1 cellular context compared by ENCODE assay signal in the genomic region with DNA sequence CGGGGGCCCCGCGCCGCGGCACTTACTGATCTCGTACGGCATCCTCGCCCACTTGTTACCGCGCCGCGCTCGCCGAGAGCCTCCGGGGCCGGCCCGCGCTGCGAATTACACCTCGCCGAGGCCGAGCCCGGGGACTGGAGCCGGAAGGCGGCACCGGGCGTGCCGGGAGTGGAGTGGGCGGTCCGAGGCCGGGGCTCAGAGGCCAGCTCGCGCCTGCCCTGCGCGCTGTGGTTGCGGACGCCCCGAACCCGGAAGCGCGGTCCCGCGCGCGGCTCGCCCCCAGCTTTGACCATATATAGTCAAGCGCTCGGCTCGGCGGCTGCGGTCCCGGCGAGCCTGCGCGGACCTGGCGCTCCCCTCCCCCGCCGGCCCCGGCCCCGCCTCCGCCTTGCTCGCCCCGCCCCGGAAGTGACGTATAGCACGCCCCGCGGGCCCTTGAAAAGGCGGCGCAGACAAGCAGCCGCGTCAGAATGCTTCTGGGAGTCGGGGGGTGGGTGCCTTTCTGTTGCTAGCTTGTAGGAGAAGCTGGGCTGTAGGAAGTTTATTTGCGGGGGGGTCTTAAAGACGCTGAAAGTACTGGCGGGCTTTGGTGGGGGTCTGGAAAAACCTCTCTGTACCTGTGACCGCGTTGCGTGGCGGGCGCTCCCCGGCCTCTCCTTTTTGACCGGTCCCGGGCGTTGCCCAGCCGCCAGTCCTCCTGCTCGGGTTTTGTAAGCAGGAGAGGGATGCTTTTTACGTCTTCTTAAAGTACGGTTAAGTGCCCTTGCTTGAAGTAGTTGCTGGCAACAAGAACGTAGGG.
TF ChIP-seq lines count a peak whose summit lies in the region.

A gene with protein sequence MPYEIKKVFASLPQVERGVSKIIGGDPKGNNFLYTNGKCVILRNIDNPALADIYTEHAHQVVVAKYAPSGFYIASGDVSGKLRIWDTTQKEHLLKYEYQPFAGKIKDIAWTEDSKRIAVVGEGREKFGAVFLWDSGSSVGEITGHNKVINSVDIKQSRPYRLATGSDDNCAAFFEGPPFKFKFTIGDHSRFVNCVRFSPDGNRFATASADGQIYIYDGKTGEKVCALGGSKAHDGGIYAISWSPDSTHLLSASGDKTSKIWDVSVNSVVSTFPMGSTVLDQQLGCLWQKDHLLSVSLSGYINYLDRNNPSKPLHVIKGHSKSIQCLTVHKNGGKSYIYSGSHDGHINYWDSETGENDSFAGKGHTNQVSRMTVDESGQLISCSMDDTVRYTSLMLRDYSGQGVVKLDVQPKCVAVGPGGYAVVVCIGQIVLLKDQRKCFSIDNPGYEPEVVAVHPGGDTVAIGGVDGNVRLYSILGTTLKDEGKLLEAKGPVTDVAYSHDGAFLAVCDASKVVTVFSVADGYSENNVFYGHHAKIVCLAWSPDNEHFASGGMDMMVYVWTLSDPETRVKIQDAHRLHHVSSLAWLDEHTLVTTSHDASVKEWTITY (minus strand): TSS at position 175 of the 799 bp plus-strand sequence. CDS start 133 bp downstream, at position 42.

TF ChIP-seq in HepG2, 621 proteins besides CTCF, POLR2A, EP300 and RAD21 (continued from another document and continues in another):
- TF ChIP-seq, protein P1, sequence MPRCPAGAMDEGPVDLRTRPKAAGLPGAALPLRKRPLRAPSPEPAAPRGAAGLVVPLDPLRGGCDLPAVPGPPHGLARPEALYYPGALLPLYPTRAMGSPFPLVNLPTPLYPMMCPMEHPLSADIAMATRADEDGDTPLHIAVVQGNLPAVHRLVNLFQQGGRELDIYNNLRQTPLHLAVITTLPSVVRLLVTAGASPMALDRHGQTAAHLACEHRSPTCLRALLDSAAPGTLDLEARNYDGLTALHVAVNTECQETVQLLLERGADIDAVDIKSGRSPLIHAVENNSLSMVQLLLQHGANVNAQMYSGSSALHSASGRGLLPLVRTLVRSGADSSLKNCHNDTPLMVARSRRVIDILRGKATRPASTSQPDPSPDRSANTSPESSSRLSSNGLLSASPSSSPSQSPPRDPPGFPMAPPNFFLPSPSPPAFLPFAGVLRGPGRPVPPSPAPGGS (CRISPR knock-in tag; IDR thresholded peaks at IDR 0.05): 0 out of 2 replicates have a peak, but pooled peaks have one; percentile 32
- TF ChIP-seq KDM3A (CRISPR knock-in tag; IDR thresholded peaks at IDR 0.05; ENCODE audit: low read depth) (no peak), NCOR1 (IDR thresholded peaks at IDR 0.05; ENCODE audit: borderline replicate concordance, low read length) (no peak), PHF20 (CRISPR knock-in tag; IDR thresholded peaks at IDR 0.05) (peak; percentile 62), ERF (CRISPR knock-in tag; IDR thresholded peaks at IDR 0.05) (0 out of 2 replicates have a peak, but pooled peaks have one; percentile 18), CREM (IDR thresholded peaks at IDR 0.05) (peak; percentile 83), CREM (CRISPR knock-in tag; IDR thresholded peaks at IDR 0.05) (no peak), ZMYM2 (CRISPR knock-in tag; IDR thresholded peaks at IDR 0.05) (no peak), MXI1 (IDR thresholded peaks at IDR 0.05; ENCODE audit: borderline replicate concordance, low read depth, low read length) (peak; percentile 68; the same call in 1 of the 3 replicates), ZNF777 (CRISPR knock-in tag; IDR thresholded peaks at IDR 0.05) (no peak), ZNF772 (CRISPR knock-in tag; IDR thresholded peaks at IDR 0.05) (no peak), USF2 (IDR thresholded peaks at IDR 0.05; ENCODE audit: low read depth, low read length) (no peak), USF2 (CRISPR knock-in tag; IDR thresholded peaks at IDR 0.05; ENCODE audit: borderline replicate concordance) (peak; percentile 88; the same call in 1 of the 2 replicates), CBX2 (IDR thresholded peaks at IDR 0.05; ENCODE audit: low read depth, low read length) (no peak), CBX2 (CRISPR knock-in tag; IDR thresholded peaks at IDR 0.05; ENCODE audit: low read depth) (no peak), TARDBP (CRISPR knock-in tag; IDR thresholded peaks at IDR 0.05) (no peak), SRF (IDR thresholded peaks at IDR 0.05; ENCODE audit: low read depth, low read length) (peak; percentile 99), GMEB2 (CRISPR knock-in tag; IDR thresholded peaks at IDR 0.05; ENCODE audit: low read depth) (no peak), BCL6 (CRISPR knock-in tag; IDR thresholded peaks at IDR 0.05) (peak; percentile 27; the same call in 1 of the 2 replicates), PATZ1 (CRISPR knock-in tag; IDR thresholded peaks at IDR 0.05) (peak; percentile 35), GABPA (IDR thresholded peaks at IDR 0.05; ENCODE audit: low read depth, low read length) (no peak), GABPA (CRISPR knock-in tag; IDR thresholded peaks at IDR 0.05; ENCODE audit: low read depth) (peak; percentile 88), ZNF605 (CRISPR knock-in tag; IDR thresholded peaks at IDR 0.05) (no peak), AHDC1 (CRISPR knock-in tag; IDR thresholded peaks at IDR 0.05; ENCODE audit: borderline replicate concordance) (no peak), MED1 (CRISPR knock-in tag; IDR thresholded peaks at IDR 0.05) (peak; percentile 51), ZNF775 (CRISPR knock-in tag; IDR thresholded peaks at IDR 0.05; ENCODE audit: borderline replicate concordance) (0 out of 2 replicates have a peak, but pooled peaks have one; percentile 28), ZFP41 (CRISPR knock-in tag; IDR thresholded peaks at IDR 0.05; ENCODE audit: borderline replicate concordance) (no peak)
- TF ChIP-seq, protein P2, sequence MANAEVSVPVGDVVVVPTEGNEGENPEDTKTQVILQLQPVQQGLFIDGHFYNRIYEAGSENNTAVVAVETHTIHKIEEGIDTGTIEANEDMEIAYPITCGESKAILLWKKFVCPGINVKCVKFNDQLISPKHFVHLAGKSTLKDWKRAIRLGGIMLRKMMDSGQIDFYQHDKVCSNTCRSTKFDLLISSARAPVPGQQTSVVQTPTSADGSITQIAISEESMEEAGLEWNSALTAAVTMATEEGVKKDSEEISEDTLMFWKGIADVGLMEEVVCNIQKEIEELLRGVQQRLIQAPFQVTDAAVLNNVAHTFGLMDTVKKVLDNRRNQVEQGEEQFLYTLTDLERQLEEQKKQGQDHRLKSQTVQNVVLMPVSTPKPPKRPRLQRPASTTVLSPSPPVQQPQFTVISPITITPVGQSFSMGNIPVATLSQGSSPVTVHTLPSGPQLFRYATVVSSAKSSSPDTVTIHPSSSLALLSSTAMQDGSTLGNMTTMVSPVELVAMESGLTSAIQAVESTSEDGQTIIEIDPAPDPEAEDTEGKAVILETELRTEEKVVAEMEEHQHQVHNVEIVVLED (CRISPR knock-in tag; IDR thresholded peaks at IDR 0.05; ENCODE audit: borderline replicate concordance): 0 out of 2 replicates have a peak, but pooled peaks have one; percentile 37
- TF ChIP-seq, protein P3, sequence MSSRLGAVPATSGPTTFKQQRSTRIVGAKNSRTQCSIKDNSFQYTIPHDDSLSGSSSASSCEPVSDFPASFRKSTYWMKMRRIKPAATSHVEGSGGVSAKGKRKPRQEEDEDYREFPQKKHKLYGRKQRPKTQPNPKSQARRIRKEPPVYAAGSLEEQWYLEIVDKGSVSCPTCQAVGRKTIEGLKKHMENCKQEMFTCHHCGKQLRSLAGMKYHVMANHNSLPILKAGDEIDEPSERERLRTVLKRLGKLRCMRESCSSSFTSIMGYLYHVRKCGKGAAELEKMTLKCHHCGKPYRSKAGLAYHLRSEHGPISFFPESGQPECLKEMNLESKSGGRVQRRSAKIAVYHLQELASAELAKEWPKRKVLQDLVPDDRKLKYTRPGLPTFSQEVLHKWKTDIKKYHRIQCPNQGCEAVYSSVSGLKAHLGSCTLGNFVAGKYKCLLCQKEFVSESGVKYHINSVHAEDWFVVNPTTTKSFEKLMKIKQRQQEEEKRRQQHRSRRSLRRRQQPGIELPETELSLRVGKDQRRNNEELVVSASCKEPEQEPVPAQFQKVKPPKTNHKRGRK (CRISPR knock-in tag; IDR thresholded peaks at IDR 0.05): no peak
- TF ChIP-seq, protein P4, sequence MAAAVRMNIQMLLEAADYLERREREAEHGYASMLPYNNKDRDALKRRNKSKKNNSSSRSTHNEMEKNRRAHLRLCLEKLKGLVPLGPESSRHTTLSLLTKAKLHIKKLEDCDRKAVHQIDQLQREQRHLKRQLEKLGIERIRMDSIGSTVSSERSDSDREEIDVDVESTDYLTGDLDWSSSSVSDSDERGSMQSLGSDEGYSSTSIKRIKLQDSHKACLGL (CRISPR knock-in tag; IDR thresholded peaks at IDR 0.05): peak; percentile 63
- TF ChIP-seq, protein P5, sequence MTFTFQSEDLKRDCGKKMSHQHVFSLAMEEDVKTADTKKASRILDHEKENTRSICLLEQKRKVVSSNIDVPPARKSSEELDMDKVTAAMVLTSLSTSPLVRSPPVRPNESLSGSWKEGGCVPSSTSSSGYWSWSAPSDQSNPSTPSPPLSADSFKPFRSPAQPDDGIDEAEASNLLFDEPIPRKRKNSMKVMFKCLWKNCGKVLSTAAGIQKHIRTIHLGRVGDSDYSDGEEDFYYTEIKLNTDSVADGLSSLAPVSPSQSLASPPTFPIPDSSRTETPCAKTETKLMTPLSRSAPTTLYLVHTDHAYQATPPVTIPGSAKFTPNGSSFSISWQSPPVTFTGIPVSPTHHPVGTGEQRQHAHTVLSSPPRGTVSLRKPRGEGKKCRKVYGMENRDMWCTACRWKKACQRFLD (CRISPR knock-in tag; IDR thresholded peaks at IDR 0.05; ENCODE audit: borderline replicate concordance): peak; percentile 78; the same call in 1 of the 2 replicates
